In the genomic region with DNA sequence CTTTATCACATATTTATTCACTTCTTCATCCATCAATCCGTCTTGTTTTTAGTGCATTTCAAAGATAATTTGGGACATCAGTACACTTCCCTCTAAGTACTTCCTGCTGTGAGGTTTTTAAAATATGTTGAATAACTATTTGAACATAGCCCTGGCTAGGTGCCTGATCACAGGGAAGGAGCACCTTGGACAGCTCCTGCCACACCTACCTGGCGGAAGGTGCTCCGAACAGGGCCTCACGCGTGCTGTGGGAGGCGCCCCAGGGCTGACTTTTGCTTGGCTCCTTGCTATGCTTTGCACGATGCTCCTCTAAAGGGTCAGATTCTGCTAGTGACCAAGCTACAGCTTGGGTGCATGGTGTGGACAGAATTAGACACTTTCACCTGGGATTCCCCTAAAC, we compare ENCODE assay signal across 13 cellular contexts. TPM values are rescaled to one million over a fixed set of nuclear protein-coding genes. Genes with fewer than 3 reads are reported as not detected.
A peak's percentile ranks its signal among the peaks of the same experiment; 100 is the strongest.
DNase-seq lines count a peak whose midpoint lies in the region; TF ChIP-seq lines count a peak whose summit lies in the region.
"Had no signal": no experiment of that assay in that cellular context is flagged by ENCODE, and none has a peak within 500 bp of the region (broad histone marks: within the 10 kb centered on the region; RNA-seq: fewer than 3 reads in every experiment).

No MANE protein-coding gene starts in this region.

- intact Hi-C loops in uterus (cut with DNase I; ENCODE audit: low total_unique reads): no loop called here

- H3K4me1 ChIP-seq in uterus: peaks cover 0 to 3% of the 10 kb centered on the region in 2 donors

- H3K36me3 ChIP-seq in uterus: no peaks in the 10 kb centered on the region
- H3K36me3 ChIP-seq: MG63, WERI-Rb-1 had no signal

- no peak for TF ChIP-seq POLR2A in uterus (IDR thresholded peaks at IDR 0.05)

- no peaks in the 10 kb centered on the region for H3K27me3 ChIP-seq in uterus

- H3K4me3 ChIP-seq in uterus: no peak overlapping the region
- H3K4me3 ChIP-seq: MG63 had no signal

- DNase-seq in GM13976 (ENCODE audit: low spot score): peak; percentile 53
- peak; percentile 24 for DNase-seq in activated naive CD4-positive, alpha-beta T cell treated with Interleukin-2 at 50 U/mL for 16 hours
- DNase-seq in left kidney (ENCODE audit: low read depth, low spot score): peak; percentile 71
- no peak for DNase-seq in NCI-H187 (lab: John Stamatoyannopoulos, UW)
- DNase-seq in uterus: no peak
- no peak for DNase-seq in stimulated activated CD4-positive, alpha-beta T cell treated with anti-CD3 and anti-CD28 coated beads, Interleukin-12 subunit alpha, Interleukin-12 subunit beta, amount 100 ng/mL, for 4 hours
- no peak for DNase-seq in occipital lobe (lab: John Stamatoyannopoulos, UW)
- DNase-seq: central memory CD4-positive, alpha-beta T cell; MG63; NCI-H446; right cardiac atrium; WERI-Rb-1 had no signal

- in situ Hi-C loops in GM13976 (cut with MboI; ENCODE audit: low sequenced_read_pairs, unreplicated experiment): no loop called here

- no peak overlapping the region for H3K27ac ChIP-seq in uterus
- H3K27ac ChIP-seq: WERI-Rb-1 had no signal

- no peak for TF ChIP-seq CTCF in GM13976 (IDR thresholded peaks at IDR 0.05; ENCODE audit: borderline replicate concordance, control extremely low read depth, extremely low read depth, insufficient read depth, missing control alignments)
- TF ChIP-seq CTCF in LNCAP (IDR thresholded peaks at IDR 0.05): peak; percentile 25; the same call in 1 of the 2 replicates
- TF ChIP-seq CTCF in uterus (IDR thresholded peaks at IDR 0.05): no peak

- H3K9me3 ChIP-seq in uterus: no peaks in the 10 kb centered on the region
- H3K9me3 ChIP-seq: MG63 had no signal

RNA-seq across cellular contexts. Expression of a gene that starts 4.9 kb away (rescaled TPM):
- total RNA-seq in uterus (1 to 10 TPM; 4.1 to 6.7 (median 4.7) TPM), occipital lobe (4.1 TPM)

RNA-seq across cellular contexts. Expression of a gene that starts 12.5 kb away (rescaled TPM):
- total RNA-seq in uterus (1 to 10 TPM in 3 of 4 donors, under 1 TPM in 1; 0.48 to 5.9 (median 2.3) TPM), occipital lobe (not detected)

RNA-seq across cellular contexts. Expression of a gene that starts 15.1 kb away (rescaled TPM):
- 10 to 100 TPM in 1 of 4 donors, 1 to 10 TPM in 3; 1.8 to 11.0 (median 8.4) TPM for total RNA-seq in uterus
- total RNA-seq in occipital lobe: 6.7 TPM

RNA-seq across cellular contexts. Expression of a gene that starts 30.7 kb away (rescaled TPM):
- total RNA-seq in uterus (10 to 100 TPM in 1 of 4 donors, 1 to 10 TPM in 3; 1.0 to 10.1 (median 3.8) TPM), occipital lobe (10.3 TPM)

RNA-seq across cellular contexts. Expression of a gene that starts 52.6 kb away (rescaled TPM):
- total RNA-seq in uterus (10 to 100 TPM; 12.6 to 65.8 (median 40.7) TPM), occipital lobe (34.6 TPM)

Comparison
In these comparisons a context has a peak if more than half of its experiments do, and no peak if none do; other contexts are left out.
1. DNase-seq: peak in GM13976 (single experiment), activated naive CD4-positive, alpha-beta T cell treated with Interleukin-2 at 50 U/mL for 16 hours (single experiment) and left kidney (single experiment); none in NCI-H187 (0 of 2), uterus (0 of 2), stimulated activated CD4-positive, alpha-beta T cell treated with anti-CD3 and anti-CD28 coated beads, Interleukin-12 subunit alpha, Interleukin-12 subunit beta, amount 100 ng/mL, for 4 hours (single experiment) and occipital lobe (single experiment).